1 cellular context compared by ENCODE assay signal in genomic region chr2:42095923-42096408, GRCh38.
TF ChIP-seq lines count a peak whose summit lies in the region.

No MANE protein-coding gene starts in this region.

TF ChIP-seq in HepG2, 621 proteins besides CTCF, POLR2A, EP300 and RAD21 (continued from another document and continues in another):
- TF ChIP-seq E2F2 (CRISPR knock-in tag; IDR thresholded peaks at IDR 0.05; ENCODE audit: borderline replicate concordance) (no peak), BRD4 (CRISPR knock-in tag; IDR thresholded peaks at IDR 0.05) (0 out of 2 replicates have a peak, but pooled peaks have one; percentile 35), FOXO1 (CRISPR knock-in tag; IDR thresholded peaks at IDR 0.05) (0 out of 2 replicates have a peak, but pooled peaks have one; percentile 49), TARDBP (CRISPR knock-in tag; IDR thresholded peaks at IDR 0.05) (peak; percentile 68; the same call in 1 of the 2 replicates), IKZF4 (CRISPR knock-in tag; IDR thresholded peaks at IDR 0.05; ENCODE audit: borderline replicate concordance, low read depth, not compliant biosample characterization) (no peak), HBP1 (CRISPR knock-in tag; IDR thresholded peaks at IDR 0.05; ENCODE audit: low read depth) (0 out of 2 replicates have a peak, but pooled peaks have one; percentile 24), TAF1 (CRISPR knock-in tag; IDR thresholded peaks at IDR 0.05) (no peak), HCFC1 (IDR thresholded peaks at IDR 0.05; ENCODE audit: low read depth, low read length) (no peak), RFX3 (CRISPR knock-in tag; IDR thresholded peaks at IDR 0.05) (no peak), ZNF275 (CRISPR knock-in tag; IDR thresholded peaks at IDR 0.05; ENCODE audit: borderline replicate concordance) (no peak), ZBTB7B (CRISPR knock-in tag; IDR thresholded peaks at IDR 0.05) (peak; percentile 55; the same call in 1 of the 2 replicates), ZNF160 (CRISPR knock-in tag; IDR thresholded peaks at IDR 0.05) (no peak), REST (IDR thresholded peaks at IDR 0.05; ENCODE audit: borderline replicate concordance in 1 of 2, low read depth in 1 of 2, low read length in 2 of 2) (no peak), FOXA1 (IDR thresholded peaks at IDR 0.05) (peak; percentile 52), FOXA1 (CRISPR knock-in tag; IDR thresholded peaks at IDR 0.05) (peak; percentile 90), TFAP4 (IDR thresholded peaks at IDR 0.05; ENCODE audit: borderline replicate concordance, low read depth) (peak; percentile 88), MYPOP (CRISPR knock-in tag; IDR thresholded peaks at IDR 0.05) (no peak), ASH2L (IDR thresholded peaks at IDR 0.05; ENCODE audit: insufficient read length, low read depth, low read length) (peak; percentile 29), ZNF24 (IDR thresholded peaks at IDR 0.05) (peak; percentile 33; the same call in 1 of the 2 replicates), FOXP1 (IDR thresholded peaks at IDR 0.05) (no peak), FOXP1 (CRISPR knock-in tag; IDR thresholded peaks at IDR 0.05) (peak; percentile 49; the same call in 1 of the 2 replicates), ZSCAN5A (CRISPR knock-in tag; IDR thresholded peaks at IDR 0.05; ENCODE audit: borderline replicate concordance) (0 out of 2 replicates have a peak, but pooled peaks have one; percentile 37), ZBTB38 (CRISPR knock-in tag; IDR thresholded peaks at IDR 0.05) (peak; percentile 32; the same call in 1 of the 2 replicates), ZNF646 (CRISPR knock-in tag; IDR thresholded peaks at IDR 0.05) (peak; percentile 82), ZNF614 (CRISPR knock-in tag; IDR thresholded peaks at IDR 0.05; ENCODE audit: borderline replicate concordance) (peak; percentile 75; the same call in 1 of the 2 replicates), TSC22D2 (CRISPR knock-in tag; IDR thresholded peaks at IDR 0.05; ENCODE audit: borderline replicate concordance) (peak; percentile 78; the same call in 1 of the 2 replicates), LCORL (IDR thresholded peaks at IDR 0.05) (no peak), LCORL (CRISPR knock-in tag; IDR thresholded peaks at IDR 0.05) (peak; percentile 60; the same call in 1 of the 2 replicates), KMT2B (CRISPR knock-in tag; IDR thresholded peaks at IDR 0.05) (peak; percentile 54), ARNT2 (CRISPR knock-in tag; IDR thresholded peaks at IDR 0.05; ENCODE audit: low read depth) (0 out of 2 replicates have a peak, but pooled peaks have one; percentile 35), KAT7 (CRISPR knock-in tag; IDR thresholded peaks at IDR 0.05; ENCODE audit: borderline replicate concordance) (peak; percentile 75; the same call in 1 of the 2 replicates), ZKSCAN8 (CRISPR knock-in tag; IDR thresholded peaks at IDR 0.05; ENCODE audit: borderline replicate concordance) (peak; percentile 65; the same call in 1 of the 2 replicates), ZNF615 (CRISPR knock-in tag; IDR thresholded peaks at IDR 0.05; ENCODE audit: borderline replicate concordance) (no peak), ZNF205 (CRISPR knock-in tag; IDR thresholded peaks at IDR 0.05) (0 out of 2 replicates have a peak, but pooled peaks have one; percentile 54)
- TF ChIP-seq, protein P1, sequence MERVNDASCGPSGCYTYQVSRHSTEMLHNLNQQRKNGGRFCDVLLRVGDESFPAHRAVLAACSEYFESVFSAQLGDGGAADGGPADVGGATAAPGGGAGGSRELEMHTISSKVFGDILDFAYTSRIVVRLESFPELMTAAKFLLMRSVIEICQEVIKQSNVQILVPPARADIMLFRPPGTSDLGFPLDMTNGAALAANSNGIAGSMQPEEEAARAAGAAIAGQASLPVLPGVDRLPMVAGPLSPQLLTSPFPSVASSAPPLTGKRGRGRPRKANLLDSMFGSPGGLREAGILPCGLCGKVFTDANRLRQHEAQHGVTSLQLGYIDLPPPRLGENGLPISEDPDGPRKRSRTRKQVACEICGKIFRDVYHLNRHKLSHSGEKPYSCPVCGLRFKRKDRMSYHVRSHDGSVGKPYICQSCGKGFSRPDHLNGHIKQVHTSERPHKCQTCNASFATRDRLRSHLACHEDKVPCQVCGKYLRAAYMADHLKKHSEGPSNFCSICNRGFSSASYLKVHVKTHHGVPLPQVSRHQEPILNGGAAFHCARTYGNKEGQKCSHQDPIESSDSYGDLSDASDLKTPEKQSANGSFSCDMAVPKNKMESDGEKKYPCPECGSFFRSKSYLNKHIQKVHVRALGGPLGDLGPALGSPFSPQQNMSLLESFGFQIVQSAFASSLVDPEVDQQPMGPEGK (CRISPR knock-in tag; IDR thresholded peaks at IDR 0.05), result peak; percentile 46; the same call in 1 of the 2 replicates
